In genomic region chr3:125157183-125157582, GRCh38 we compare ENCODE assay signal across 15 cellular contexts. TPM values are rescaled to one million over a fixed set of nuclear protein-coding genes. Genes with fewer than 3 reads are reported as not detected.
A peak's percentile ranks its signal among the peaks of the same experiment; 100 is the strongest.
DNase-seq lines count a peak whose midpoint lies in the region; ATAC-seq, FAIRE-seq and TF ChIP-seq lines count a peak whose summit lies in the region.
"Had no signal": no experiment of that assay in that cellular context is flagged by ENCODE, and none has a peak within 500 bp of the region (broad histone marks: within the 10 kb centered on the region; RNA-seq: fewer than 3 reads in every experiment).

No MANE protein-coding gene starts in this region.

- DNase-seq in Karpas-422 = no peak
- DNase-seq in K562 (ENCODE audit: extremely low read depth in 1 of 4, low spot score in 3 of 4) = no peak
- DNase-seq in endodermal cell = peak; percentile 7
- no peak for DNase-seq in PC-9
- DNase-seq: BE2C; Caco-2; CD4-positive, alpha-beta T cell; GF-D8; GOT3; H9 had no signal

- no peaks in the 10 kb centered on the region for H3K9me2 ChIP-seq in Karpas-422 (replicated peaks; ENCODE audit: insufficient read depth, low read length)
- no peaks in the 10 kb centered on the region for H3K9me2 ChIP-seq in PC-9 (ENCODE audit: insufficient read depth)

- H3F3A ChIP-seq in PC-9 (ENCODE audit: insufficient read depth, low read depth) = no peaks in the 10 kb centered on the region

- BruUV-seq in K562 (replicated peaks; lab: Mats Ljungman, UMichigan) (no TSS peak), PC-9 (replicated peaks; lab: Mats Ljungman, UMichigan) (no TSS peak)

- H3K9me1 ChIP-seq in K562 (ENCODE audit: control insufficient read depth, insufficient read depth, low read length) = no peaks in the 10 kb centered on the region

- H3K4me3 ChIP-seq in Karpas-422 (ENCODE audit: low read length) (no peak overlapping the region), K562 (no peak overlapping the region), endodermal cell (ENCODE audit: low read length) (no peak overlapping the region), PC-9 (no peak overlapping the region)

- H3K27me3 ChIP-seq in Karpas-422 (ENCODE audit: low read length) = no peaks in the 10 kb centered on the region
- peaks cover 3 to 27% of the 10 kb centered on the region in 2 experiments for H3K27me3 ChIP-seq in K562 (ENCODE audit: control insufficient read depth in 2 of 2, insufficient read depth in 2 of 2, low read length in 2 of 2)
- no peaks in the 10 kb centered on the region for H3K27me3 ChIP-seq in endodermal cell (ENCODE audit: control insufficient read depth, insufficient read depth, low read length, poor library complexity, severe bottlenecking)
- H3K27me3 ChIP-seq in PC-9 (ENCODE audit: insufficient read depth, low read depth) = no peaks in the 10 kb centered on the region
- H3K27me3 ChIP-seq: BE2C had no signal

- H3K4me1 ChIP-seq in Karpas-422 (ENCODE audit: low read length) (peaks cover 61% of the 10 kb centered on the region), K562 (replicated peaks in 1 of 2; ENCODE audit: control insufficient read depth in 2 of 2, insufficient read depth in 2 of 2, low read length in 2 of 2) (peaks cover 7 to 10% of the 10 kb centered on the region in 2 experiments; a peak in 3 of 5 replicates), endodermal cell (ENCODE audit: control insufficient read depth, insufficient read depth, low read length) (no peaks in the 10 kb centered on the region), PC-9 (replicated peaks; ENCODE audit: insufficient read depth) (no peaks in the 10 kb centered on the region)
- H3K4me1 ChIP-seq: BE2C, Caco-2 had no signal

- H3K4me1 Mint-ChIP-seq in endodermal cell = peaks cover 19% of the 10 kb centered on the region

- TF ChIP-seq POLR2A in K562 (conservative IDR thresholded peaks at IDR 0.05) = no peak

- no peak for FAIRE-seq in K562 (lab: Jason Lieb, UNC)
- FAIRE-seq: D721Med, HepG2 had no signal

- H3K27ac Mint-ChIP-seq in endodermal cell = no peak overlapping the region
- H3K27ac Mint-ChIP-seq: CD4-positive, alpha-beta T cell; H9 had no signal

- no peak for TF ChIP-seq CTCF in K562 (IDR thresholded peaks at IDR 0.05 in 2 of 3, conservative IDR thresholded peaks at IDR 0.05 in 1 of 3; ENCODE audit: insufficient read depth in 2 of 3, low read depth in 1 of 3, low read length in 3 of 3)
- TF ChIP-seq CTCF in endodermal cell (conservative IDR thresholded peaks at IDR 0.05) = no peak
- TF ChIP-seq CTCF in PC-9 (conservative IDR thresholded peaks at IDR 0.05) = no peak

- H3K27me3 Mint-ChIP-seq in endodermal cell (ENCODE audit: insufficient read depth) = no peaks in the 10 kb centered on the region
- H3K27me3 Mint-ChIP-seq: CD4-positive, alpha-beta T cell had no signal

- TF ChIP-seq EP300 in K562 (IDR thresholded peaks at IDR 0.05; ENCODE audit: low read length) = no peak

- CTCF ChIA-PET in K562 (lab: Yijun Ruan, JAX; ENCODE audit: low intra/inter-chr PET ratio) = no interaction called here
- CTCF ChIA-PET in PC-9 (lab: Charles Lee) = no interaction called here

- no peaks in the 10 kb centered on the region for H3K9me3 ChIP-seq in Karpas-422 (ENCODE audit: low read length)
- no peaks in the 10 kb centered on the region for H3K9me3 ChIP-seq in K562 (replicated peaks; ENCODE audit: control insufficient read depth, insufficient read depth, low read depth, low read length)
- H3K9me3 ChIP-seq in endodermal cell (ENCODE audit: control insufficient read depth, low read length) = no peaks in the 10 kb centered on the region
- no peaks in the 10 kb centered on the region for H3K9me3 ChIP-seq in PC-9 (ENCODE audit: insufficient read depth, low read depth)
- H3K9me3 ChIP-seq: BE2C, Caco-2 had no signal

- H3K27ac ChIP-seq in Karpas-422 (ENCODE audit: low read length) = no peak overlapping the region
- H3K27ac ChIP-seq in K562 (ENCODE audit: extremely low read depth, low read depth, low read length) = no peak overlapping the region
- no peak overlapping the region for H3K27ac ChIP-seq in endodermal cell (ENCODE audit: low read depth, low read length)
- no peak overlapping the region for H3K27ac ChIP-seq in PC-9
- H3K27ac ChIP-seq: C4-2B had no signal

- ATAC-seq in K562 (no peak), GM18520 (IDR thresholded peaks at IDR 0.05; ENCODE audit: unreplicated experiment) (no peak), HG03108 (IDR thresholded peaks at IDR 0.05; ENCODE audit: unreplicated experiment) (no peak)
- ATAC-seq: HepG2 had no signal

- H3K9ac ChIP-seq in Karpas-422 (ENCODE audit: low read length) = no peak overlapping the region; the same call in 1 of the 2 replicates
- H3K9ac ChIP-seq in K562 (ENCODE audit: insufficient read depth in 1 of 2, low read depth in 2 of 2, low read length in 2 of 2) = no peak overlapping the region
- no peak overlapping the region for H3K9ac ChIP-seq in endodermal cell (ENCODE audit: extremely low read depth, low read length, poor library complexity, severe bottlenecking)

- H3K4me2 ChIP-seq in Karpas-422 (ENCODE audit: low read depth, low read length, poor library complexity, severe bottlenecking) = no peak overlapping the region
- H3K4me2 ChIP-seq in K562 (ENCODE audit: insufficient read depth, low read length) = no peak overlapping the region
- H3K4me2 ChIP-seq in PC-9 = no peak overlapping the region

- WGBS in K562 (ENCODE audit: insufficient coverage, low coverage, missing lambda C conversion rate) = 7% methylated on average over 3 of the region's 3 CpGs
- WGBS in endodermal cell (ENCODE audit: insufficient coverage in 1 of 2, insufficient read length in 1 of 2), 2 experiments = 95 to 98% methylated on average over 3 of the region's 3 CpGs

- intact Hi-C loops in K562 (cut with micrococcal nuclease) (no loop called here), PC-9 (cut with micrococcal nuclease; ENCODE audit: unreplicated experiment) (no loop called here)

- H3K79me2 ChIP-seq in Karpas-422 (ENCODE audit: low read length) = no peaks in the 10 kb centered on the region
- no peaks in the 10 kb centered on the region for H3K79me2 ChIP-seq in K562 (ENCODE audit: control insufficient read depth, insufficient read depth, low read length)
- no peaks in the 10 kb centered on the region for H3K79me2 ChIP-seq in PC-9 (ENCODE audit: low read depth)

- no peak for TF ChIP-seq RAD21 in K562 (CRISPR knock-in tag; conservative IDR thresholded peaks at IDR 0.05 in 1 of 2, IDR thresholded peaks at IDR 0.05 in 1 of 2)

- H4K20me1 ChIP-seq in Karpas-422 (ENCODE audit: insufficient read depth, low read depth, low read length) = no peaks in the 10 kb centered on the region
- H4K20me1 ChIP-seq in K562 (replicated peaks; ENCODE audit: control insufficient read depth, insufficient read depth, low read length) = no peaks in the 10 kb centered on the region
- H4K20me1 ChIP-seq in PC-9 (ENCODE audit: insufficient read depth) = no peaks in the 10 kb centered on the region

- H3K4me3 Mint-ChIP-seq in endodermal cell = no peak overlapping the region
- H3K4me3 Mint-ChIP-seq: CD4-positive, alpha-beta T cell; H9 had no signal

- H2AFZ ChIP-seq in Karpas-422 (ENCODE audit: low read length) = peak overlapping the region; percentile 5; the same call in 1 of the 2 replicates
- H2AFZ ChIP-seq in K562 (ENCODE audit: low read depth, low read length) = 0 out of 2 replicates have a peak overlapping the region, but pooled peaks have one; percentile 24
- no peak overlapping the region for H2AFZ ChIP-seq in PC-9

- H3K9me3 Mint-ChIP-seq in endodermal cell = no peaks in the 10 kb centered on the region
- H3K9me3 Mint-ChIP-seq: CD4-positive, alpha-beta T cell; H9 had no signal

- in situ Hi-C loops in K562 (cut with MboI) = loop anchor here (25.0 kb wide), 1 partner anchor 430 kb away; the partner anchor contains the start of gene OSBPL11

- H3K36me3 Mint-ChIP-seq in endodermal cell (ENCODE audit: low read depth) = no peaks in the 10 kb centered on the region

- POLR2A ChIA-PET in K562 (lab: Yijun Ruan, JAX) (no interaction called here), PC-9 (lab: Charles Lee; ENCODE audit: unreplicated experiment) (interaction anchor here (0.6 kb wide), 1 partner anchor 41 kb away, joined by 4 read pairs; no protein-coding TSS in a partner anchor)

- no peaks in the 10 kb centered on the region for H3K36me3 ChIP-seq in Karpas-422 (ENCODE audit: insufficient read depth, low read length)
- H3K36me3 ChIP-seq in K562 (ENCODE audit: control insufficient read depth, insufficient read depth, low read length) = no peaks in the 10 kb centered on the region
- H3K36me3 ChIP-seq in endodermal cell (ENCODE audit: control insufficient read depth, insufficient read depth, low read length) = no peaks in the 10 kb centered on the region
- H3K36me3 ChIP-seq in PC-9 (ENCODE audit: low read depth) = no peaks in the 10 kb centered on the region
- H3K36me3 ChIP-seq: BE2C had no signal

TF ChIP-seq in K562, 482 proteins besides CTCF, POLR2A, EP300 and RAD21 (continues in another document):
- no peak for TF ChIP-seq EZH2 (IDR thresholded peaks at IDR 0.05; ENCODE audit: borderline replicate concordance, low read depth, low read length)
- TF ChIP-seq MEIS2 (IDR thresholded peaks at IDR 0.05; ENCODE audit: partially characterized antibody) = peak; percentile 56
- TF ChIP-seq NBN (IDR thresholded peaks at IDR 0.05; ENCODE audit: low read depth) = no peak
- no peak for TF ChIP-seq KLF10 (CRISPR knock-in tag; IDR thresholded peaks at IDR 0.05)

RNA-seq across cellular contexts. Expression of gene SLC12A8, which starts 55.4 kb away (rescaled TPM):
- total RNA-seq in Karpas-422 (2014; rRNA removed; shearing (Covaris generic); ENCODE audit: low replicate concordance) = 156 and 183 TPM in 2 replicates
- 0.81 and 1.1 TPM in 2 replicates for total RNA-seq in K562 (2011; cell fraction: chromatin; rRNA removed; ENCODE audit: low replicate concordance)
- total RNA-seq in K562 (2011; cell fraction: nucleolus; rRNA removed) = 0.33 and 1.2 TPM in 2 replicates
- total RNA-seq in K562 (2011; cell fraction: nucleoplasm; rRNA removed) = 0.95 TPM in 1 of 2 replicates, not detected in the other
- not detected in 2 replicates for total RNA-seq in K562 (2014; rRNA removed)
- 0.11 TPM in 1 of 2 replicates, not detected in the other for total RNA-seq in K562 (2014; rRNA removed; fragmentation: Illumina TruSeq; extraction: Trizol)
- not detected in 2 replicates for total RNA-seq in K562 (2015; rRNA removed; fragmentation: Illumina TruSeq; extraction: Trizol)
- 0.33 TPM in 1 of 2 replicates, not detected in the other for total RNA-seq in K562 (2021)
- polyA plus RNA-seq in K562 (2011; rRNA removed) = 0.12 TPM in 1 of 2 replicates, not detected in the other
- polyA plus RNA-seq in K562 (2011; cell fraction: cytosol; rRNA removed) = 0.18 and 0.24 TPM in 2 replicates
- polyA plus RNA-seq in K562 (2011; cell fraction: nucleus; rRNA removed) = 0.07 and 0.38 TPM in 2 replicates
- polyA plus RNA-seq in K562 (2012) = 0.05 and 0.97 TPM in 2 replicates
- polyA plus RNA-seq in K562 (2014; fragmentation: Illumina TruSeq; extraction: Trizol) = 0.04 and 0.24 TPM in 2 replicates
- polyA plus RNA-seq in K562 (2014; fragmentation: Nextera tagmentation; extraction: Ambion mirVana) = under 1 TPM in 1 of 2 experiments, not detected in 1; 0.04 TPM
- polyA plus RNA-seq in K562 (2014; rRNA removed) = 0.09 TPM in 1 of 2 replicates, not detected in the other
- polyA minus RNA-seq in K562 (2011; rRNA and poly(A)+ RNA removed) = 0.09 TPM in 1 of 2 replicates, not detected in the other
- not detected in 2 replicates for polyA minus RNA-seq in K562 (2011; cell fraction: cytosol; rRNA and poly(A)+ RNA removed)
- not detected in 2 replicates for polyA minus RNA-seq in K562 (2011; cell fraction: nucleus; rRNA and poly(A)+ RNA removed)
- total RNA-seq in endodermal cell = 10 to 100 TPM; 17.3 to 18.6 TPM
- polyA plus RNA-seq in endodermal cell (2013, experiment 1 of 2) = 4.2 TPM
- polyA plus RNA-seq in endodermal cell (2013, experiment 2 of 2) = 4.1 TPM
- 30.7 and 42.9 TPM in 2 replicates for total RNA-seq in PC-9 (2021)

Comparison
In these comparisons a context has a peak if more than half of its experiments do, and no peak if none do; other contexts are left out.
1. RNA of gene SLC12A8, which starts 55.4 kb away (total RNA-seq): 156 to 183 TPM in Karpas-422, 30.7 to 42.9 TPM in PC-9 and 17.3 to 18.6 TPM in endodermal cell; 0.11 to 1.2 TPM in K562; every median in the first group is over 4 times any median in the second.